In the genomic region with DNA sequence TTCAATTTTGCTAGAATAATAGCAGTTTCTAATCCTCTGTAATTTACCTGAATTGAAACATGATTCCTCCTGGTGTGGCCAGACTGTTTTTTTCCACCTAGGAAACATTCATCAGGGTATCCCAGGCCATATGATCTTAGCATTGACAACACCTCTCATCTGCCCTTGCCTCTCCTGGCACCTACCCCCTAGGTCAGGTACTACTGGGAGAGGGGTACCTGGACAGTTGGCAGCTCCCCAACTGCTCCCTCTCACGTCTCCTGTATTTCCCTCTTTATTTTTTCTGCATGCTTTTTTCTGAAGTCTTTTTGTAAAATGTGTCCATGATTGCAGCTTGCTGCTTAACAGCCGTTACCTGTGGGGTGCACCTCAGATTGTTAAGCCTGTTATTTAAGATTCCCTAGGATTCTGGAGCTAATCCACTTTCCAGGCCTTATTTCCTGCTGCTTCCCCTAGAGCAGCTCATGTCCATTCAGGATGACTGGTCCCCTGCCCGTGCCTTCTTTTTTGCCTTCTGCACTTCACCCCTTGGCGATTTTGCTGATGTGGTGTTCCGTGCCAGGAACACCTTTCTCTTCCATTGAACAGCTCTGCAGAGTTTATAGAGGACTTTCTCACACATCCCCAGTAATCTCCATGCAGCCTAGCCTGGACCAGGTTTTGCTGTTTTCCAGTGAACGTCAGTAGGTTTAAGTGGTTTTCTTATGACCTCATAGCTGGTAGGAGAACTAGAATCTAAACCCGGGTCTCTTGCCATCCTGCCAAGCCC, we compare ENCODE assay signal across 9 cellular contexts. TPM values are rescaled to one million over a fixed set of nuclear protein-coding genes. Genes with fewer than 3 reads are reported as not detected.
DNase-seq lines count a peak whose midpoint lies in the region; ATAC-seq, FAIRE-seq and TF ChIP-seq lines count a peak whose summit lies in the region.
"Had no signal": no experiment of that assay in that cellular context is flagged by ENCODE, and none has a peak within 500 bp of the region (broad histone marks: within the 10 kb centered on the region; RNA-seq: fewer than 3 reads in every experiment).

No MANE protein-coding gene starts in this region.

- TF ChIP-seq CTCF in GM23338 (conservative IDR thresholded peaks at IDR 0.05; ENCODE audit: low read depth in 2 of 2), result no peak
- no peak for TF ChIP-seq CTCF in H1 (IDR thresholded peaks at IDR 0.05; ENCODE audit: control extremely low read depth in 1 of 3, insufficient read depth in 1 of 3, low read depth in 1 of 3, low read length in 3 of 3)
- no peak for TF ChIP-seq CTCF in progenitor cell of endocrine pancreas (IDR thresholded peaks at IDR 0.05; ENCODE audit: unreplicated experiment)
- no peak for TF ChIP-seq CTCF in gastrocnemius medialis (IDR thresholded peaks at IDR 0.05 in 4 of 5, conservative IDR thresholded peaks at IDR 0.05 in 1 of 5)

- CTCF ChIA-PET in H1 (lab: Charles Lee; ENCODE audit: partially characterized antibody), result interaction anchor here (1.2 to 2.2 kb wide), 5 partner anchors 9 to 66 kb away, joined by 3 to 9 read pairs (median 4); partner anchors contain the start of gene INIP

- 0 out of 2 replicates have a peak, but pooled peaks cover 3% of the 10 kb centered on the region for H3K79me2 ChIP-seq in GM23338 (replicated peaks; ENCODE audit: insufficient read depth)
- H3K79me2 ChIP-seq in H1 (ENCODE audit: control insufficient read depth in 1 of 2, insufficient read depth in 2 of 2, low read length in 2 of 2), result no peaks in the 10 kb centered on the region; a peak in 1 of 4 replicates

- no peak overlapping the region for H3K18ac ChIP-seq in H1 (ENCODE audit: extremely low read depth, low read length)

- H3K79me1 ChIP-seq in H1 (ENCODE audit: low read depth, low read length), result no peaks in the 10 kb centered on the region

- peak overlapping the region; percentile 31; the same call in 1 of the 2 replicates for H3K4me3 ChIP-seq in GM23338
- peak overlapping the region in 2 of 4 experiments; percentile 35 to 50; a peak in 3 of 8 replicates for H3K4me3 ChIP-seq in H1 (ENCODE audit: extremely low read depth in 1 of 4, insufficient read depth in 2 of 4, low read depth in 3 of 4, low read length in 4 of 4)
- H3K4me3 ChIP-seq in small intestine (ENCODE audit: low read depth in 1 of 2, low read length in 2 of 2), result no peak overlapping the region
- H3K4me3 ChIP-seq in gastrocnemius medialis, result no peak overlapping the region

- H3K4me2 ChIP-seq in GM23338 (peak overlapping the region; percentile 53), H1 (ENCODE audit: insufficient read depth in 1 of 2, low read depth in 2 of 2, low read length in 2 of 2) (peak overlapping the region; percentile 65 to 79)

- no peak overlapping the region for H3K4ac ChIP-seq in H1 (replicated peaks; ENCODE audit: insufficient read length, low read depth, low read length)

- no peak overlapping the region for H4K8ac ChIP-seq in H1 (ENCODE audit: extremely low read depth, insufficient read depth, low read length)

- peaks cover 2% of the 10 kb centered on the region; the same call in 1 of the 2 replicates for H3K23me2 ChIP-seq in H1 (ENCODE audit: low read depth, low read length)

- H3K36me3 ChIP-seq in GM23338 (ENCODE audit: insufficient read depth) (no peaks in the 10 kb centered on the region), H1 (ENCODE audit: control insufficient read depth in 2 of 4, insufficient read depth in 4 of 4, low read length in 3 of 4) (no peaks in the 10 kb centered on the region), small intestine (ENCODE audit: control insufficient read depth in 2 of 2, insufficient read depth in 2 of 2, low read length in 2 of 2) (no peaks in the 10 kb centered on the region), gastrocnemius medialis (no peaks in the 10 kb centered on the region)

- no peak overlapping the region for H4K91ac ChIP-seq in H1 (replicated peaks; ENCODE audit: insufficient read length, low read length)

- in situ Hi-C loops in gastrocnemius medialis (cut with MboI; ENCODE audit: low sequenced_read_pairs in 4 of 4), result no loop called here

- H2BK15ac ChIP-seq in H1 (ENCODE audit: low read length), result no peak overlapping the region

- POLR2A ChIA-PET in H1 (lab: Charles Lee; ENCODE audit: partially characterized antibody), result interaction anchor here (1.0 to 1.5 kb wide), 3 partner anchors 12 to 66 kb away, joined by 4 read pairs; partner anchors contain the start of genes INIP and SNX30

- 22% methylated on average over 7 of the region's 7 CpGs; no CpG with 5 or more reads in 1 of the 2 experiments for WGBS in H1 (ENCODE audit: extremely low coverage in 1 of 2, insufficient coverage in 1 of 2, insufficient read length in 1 of 2, insufficient replicate concordance in 2 of 2, low coverage in 1 of 2, low lambda C conversion rate in 2 of 2, missing lambda C conversion rate in 1 of 2), 2 experiments
- WGBS in small intestine, 3 donors, result 29 to 46% (median 42%) methylated on average over 7 of the region's 7 CpGs

- H2AFZ ChIP-seq in GM23338 (no peak overlapping the region; the same call in 1 of the 2 replicates), H1 (ENCODE audit: low read length) (0 out of 2 replicates have a peak overlapping the region, but pooled peaks have one; percentile 60)

- H3K9me3 Mint-ChIP-seq in GM23338 (no peaks in the 10 kb centered on the region), progenitor cell of endocrine pancreas (ENCODE audit: low read depth) (no peaks in the 10 kb centered on the region)

- TF ChIP-seq POLR2A in H1 (IDR thresholded peaks at IDR 0.05; ENCODE audit: control extremely low read depth in 1 of 2, low read depth in 2 of 2, low read length in 2 of 2) (no peak), gastrocnemius medialis (IDR thresholded peaks at IDR 0.05) (no peak)

- H3K56ac ChIP-seq in H1 (replicated peaks; ENCODE audit: insufficient read length, low read depth, low read length), result no peak overlapping the region

- no peak overlapping the region for H2BK20ac ChIP-seq in H1 (ENCODE audit: low read length)

- peaks cover 13% of the 10 kb centered on the region; the same call in 2 of the 3 replicates for H3K4me1 Mint-ChIP-seq in GM23338
- peaks cover 8% of the 10 kb centered on the region for H3K4me1 Mint-ChIP-seq in progenitor cell of endocrine pancreas (ENCODE audit: low read depth)

- H4K20me1 ChIP-seq in GM23338 (replicated peaks; ENCODE audit: insufficient read depth) (peaks cover 4% of the 10 kb centered on the region; the same call in 1 of the 2 replicates), H1 (replicated peaks in 1 of 2; ENCODE audit: control insufficient read depth in 1 of 2, insufficient read depth in 2 of 2, low read length in 2 of 2) (peaks cover 0 to 2% of the 10 kb centered on the region in 2 experiments)

- H3K27me3 ChIP-seq in GM23338 (ENCODE audit: insufficient read depth) (no peaks in the 10 kb centered on the region), H1 (replicated peaks in 1 of 4; ENCODE audit: control insufficient read depth in 3 of 4, extremely low read depth in 1 of 4, insufficient read depth in 3 of 4, low read length in 3 of 4) (no peaks in the 10 kb centered on the region), small intestine (ENCODE audit: control insufficient read depth in 2 of 2, insufficient read depth in 2 of 2, low read length in 2 of 2) (no peaks in the 10 kb centered on the region), gastrocnemius medialis (no peaks in the 10 kb centered on the region)

- no peak overlapping the region for H2BK12ac ChIP-seq in H1 (ENCODE audit: low read depth, low read length)

- ATAC-seq in GM23338, result peak; percentile 87
- no peak for ATAC-seq in gastrocnemius medialis

- no peak overlapping the region for H3K23ac ChIP-seq in H1 (ENCODE audit: insufficient read length)

- no peak for TF ChIP-seq EP300 in H1 (IDR thresholded peaks at IDR 0.05; ENCODE audit: borderline replicate concordance in 1 of 2, low read depth in 2 of 2, low read length in 2 of 2)

- H3K36me3 Mint-ChIP-seq in GM23338 (ENCODE audit: low read depth) (no peaks in the 10 kb centered on the region), progenitor cell of endocrine pancreas (ENCODE audit: insufficient read depth) (no peaks in the 10 kb centered on the region)

- 0 out of 7 replicates have a peak overlapping the region, but pooled peaks of 1 of the 4 experiments have one; percentile 39 for H3K9ac ChIP-seq in H1 (replicated peaks in 1 of 4; ENCODE audit: extremely low read depth in 1 of 4, low read depth in 3 of 4, low read length in 3 of 4)

- no peak overlapping the region for H3K14ac ChIP-seq in H1 (ENCODE audit: insufficient read length)

- no peak overlapping the region for H2BK5ac ChIP-seq in H1 (ENCODE audit: low read depth, low read length)

- TF ChIP-seq RAD21 in H1 (IDR thresholded peaks at IDR 0.05 in 1 of 2, conservative IDR thresholded peaks at IDR 0.05 in 1 of 2; ENCODE audit: low read depth in 2 of 2, low read length in 2 of 2), result no peak

- 0 out of 2 replicates have a peak overlapping the region, but pooled peaks have one; percentile 40 for H2AK5ac ChIP-seq in H1 (ENCODE audit: low read depth, low read length)

- H2BK120ac ChIP-seq in H1 (replicated peaks; ENCODE audit: low read depth, low read length), result no peak overlapping the region

- intact Hi-C loops in gastrocnemius medialis (cut with DNase I; ENCODE audit: low total_unique reads), result no loop called here

- peaks cover 3% of the 10 kb centered on the region for H3K27me3 Mint-ChIP-seq in GM23338 (ENCODE audit: insufficient read depth, low read depth, poor library complexity)
- H3K27me3 Mint-ChIP-seq in progenitor cell of endocrine pancreas, result no peaks in the 10 kb centered on the region

- no peak overlapping the region for H3K27ac Mint-ChIP-seq in GM23338
- H3K27ac Mint-ChIP-seq in progenitor cell of endocrine pancreas, result no peak overlapping the region

- no peaks in the 10 kb centered on the region for H3K9me2 ChIP-seq in GM23338 (ENCODE audit: insufficient read depth)

- H3K4me3 Mint-ChIP-seq in GM23338, result peak overlapping the region; percentile 57; the same call in 2 of the 3 replicates
- no peak overlapping the region for H3K4me3 Mint-ChIP-seq in progenitor cell of endocrine pancreas (ENCODE audit: low read depth)

- FAIRE-seq in H1 (lab: Jason Lieb, UNC), result peak; percentile 81
- FAIRE-seq in small intestine (lab: Jason Lieb, UNC), result no peak
- FAIRE-seq: endometrium had no signal

- H3K4me1 ChIP-seq in GM23338 (ENCODE audit: insufficient read depth) (no peaks in the 10 kb centered on the region), H1 (replicated peaks in 1 of 4; ENCODE audit: control insufficient read depth in 3 of 4, insufficient read depth in 4 of 4, low read length in 3 of 4) (peaks cover 0 to 3% (median 2%) of the 10 kb centered on the region in 4 experiments; a peak in 3 of 7 replicates), small intestine (ENCODE audit: control insufficient read depth in 2 of 2, insufficient read depth in 1 of 2, low read depth in 1 of 2, low read length in 1 of 2) (peaks cover 0 to 3% of the 10 kb centered on the region in 2 donors), gastrocnemius medialis (peaks cover 16 to 20% of the 10 kb centered on the region in 2 donors)

- H3K27ac ChIP-seq in GM23338 (ENCODE audit: low read depth) (no peak overlapping the region), H1 (ENCODE audit: low read depth, low read length) (no peak overlapping the region), small intestine (ENCODE audit: low read depth in 1 of 2, low read length in 1 of 2) (no peak overlapping the region), gastrocnemius medialis (no peak overlapping the region)

- no peak overlapping the region for H4K5ac ChIP-seq in H1 (ENCODE audit: insufficient read length, low read depth, low read length)

- DNase-seq in GM23338 (ENCODE audit: low spot score) (peak; percentile 73), NCI-H2227 treated with DMSO at 0.1 percent for 48 hours (lab: John Stamatoyannopoulos, UW) (peak; percentile 59), H1 (ENCODE audit: low read depth in 1 of 2, low spot score in 2 of 2) (peak in 1 of 2 experiments; percentile 59), myocyte (ENCODE audit: low read depth) (peak; percentile 11), small intestine (no peak), progenitor cell of endocrine pancreas (ENCODE audit: low spot score, unreplicated experiment) (no peak), NCI-H1930 (lab: John Stamatoyannopoulos, UW) (no peak), gastrocnemius medialis (no peak)

- H3K9me3 ChIP-seq in H1 (ENCODE audit: insufficient read depth in 2 of 2, low read depth in 1 of 2, low read length in 1 of 2), result no peaks in the 10 kb centered on the region
- no peaks in the 10 kb centered on the region for H3K9me3 ChIP-seq in small intestine (ENCODE audit: control insufficient read depth, low read depth)
- no peaks in the 10 kb centered on the region for H3K9me3 ChIP-seq in gastrocnemius medialis

- no peaks in the 10 kb centered on the region for H3F3A ChIP-seq in GM23338 (replicated peaks; ENCODE audit: low read depth)

RNA-seq across cellular contexts. Expression of gene SNX30, which starts 33.6 kb away (rescaled TPM):
- 12.0 and 17.8 TPM in 2 replicates for total RNA-seq in GM23338 (2014; rRNA removed; shearing (Covaris generic))
- polyA plus RNA-seq in GM23338 (2016; fragmentation: Nextera tagmentation; extraction: Ambion mirVana) (2.1 and 2.2 TPM in 2 replicates), H1 (2011; rRNA removed) (4.0 and 4.3 TPM in 2 replicates), small intestine (1 to 10 TPM; 5.1 to 7.6 (median 5.9) TPM)
- total RNA-seq in H1 (2021; fragmentation: NEBNext Ultra II Directional; extraction: Animal tissue kit (Norgen Biotek cat#: 25700)), result 11.6 and 12.2 TPM in 2 replicates
- polyA plus RNA-seq in H1 (2011; cell fraction: cytosol; rRNA removed), result 5.2 TPM
- 4.5 TPM for polyA plus RNA-seq in H1 (2011; cell fraction: nucleus; rRNA removed)
- 5.6 to 8.1 TPM (median 6.8 TPM) in 4 replicates for polyA plus RNA-seq in H1 (2012, experiment 1 of 2)
- 0.41 TPM for polyA plus RNA-seq in H1 (2012, experiment 2 of 2)
- 5.0 TPM for polyA plus RNA-seq in H1 (2013, experiment 1 of 2)
- polyA plus RNA-seq in H1 (2013, experiment 2 of 2), result 4.6 TPM
- polyA minus RNA-seq in H1 (2011; rRNA and poly(A)+ RNA removed), result 12.8 and 15.9 TPM in 2 replicates
- polyA minus RNA-seq in H1 (2011; cell fraction: cytosol; rRNA and poly(A)+ RNA removed), result 9.5 TPM
- 8.9 TPM for polyA minus RNA-seq in H1 (2011; cell fraction: nucleus; rRNA and poly(A)+ RNA removed)
- total RNA-seq in myocyte (4.3 and 6.2 TPM in 2 replicates), progenitor cell of endocrine pancreas (12.9 and 13.4 TPM in 2 replicates), gastrocnemius medialis (1 to 10 TPM; 2.3 to 6.1 (median 3.9) TPM)
- polyA plus RNA-seq in myocyte (2012), result 6.7 TPM

Comparison
In these comparisons a context has a peak if more than half of its experiments do, and no peak if none do; other contexts are left out.
1. DNase-seq: peak in GM23338 (single experiment), NCI-H2227 treated with DMSO at 0.1 percent for 48 hours (single experiment) and myocyte (single experiment); none in small intestine (single experiment), progenitor cell of endocrine pancreas (single experiment), NCI-H1930 (0 of 2) and gastrocnemius medialis (0 of 2).